In genomic region chr17:50344712-50345380, GRCh38 we compare ENCODE assay signal across 9 cellular contexts. TPM values are rescaled to one million over a fixed set of nuclear protein-coding genes. Genes with fewer than 3 reads are reported as not detected.
A peak's percentile ranks its signal among the peaks of the same experiment; 100 is the strongest.
DNase-seq lines count a peak whose midpoint lies in the region; ATAC-seq and TF ChIP-seq lines count a peak whose summit lies in the region.
"Had no signal": no experiment of that assay in that cellular context is flagged by ENCODE, and none has a peak within 500 bp of the region (broad histone marks: within the 10 kb centered on the region; RNA-seq: fewer than 3 reads in every experiment).

No MANE protein-coding gene starts in this region.

- H3K27me3 Mint-ChIP-seq in Caco-2 (ENCODE audit: insufficient read depth, unreplicated experiment) (no peaks in the 10 kb centered on the region), naive B cell (peaks cover 0 to 8% (median 0%) of the 10 kb centered on the region in 3 donors)

- peaks cover 16% of the 10 kb centered on the region for H3K36me3 Mint-ChIP-seq in Caco-2 (ENCODE audit: insufficient read depth, unreplicated experiment)
- H3K36me3 Mint-ChIP-seq in naive B cell: peaks cover 0 to under 1% of the 10 kb centered on the region in 2 donors

- peaks cover 33 to 41% of the 10 kb centered on the region in 2 experiments for H3K79me1 ChIP-seq in IMR-90 (ENCODE audit: low read depth in 1 of 2, low read length in 2 of 2)

- no TSS peak for BruUV-seq in Caco-2 (replicated peaks; lab: Mats Ljungman, UMichigan)
- no TSS peak for BruUV-seq in IMR-90 (replicated peaks; lab: Mats Ljungman, UMichigan)

- CTCF ChIA-PET in Caco-2 (lab: Charles Lee): interaction anchor here (0.8 to 1.8 kb wide), 2 partner anchors 145 to 193 kb away, joined by 3 to 8 read pairs; no protein-coding TSS in a partner anchor
- CTCF ChIA-PET in IMR-90 (lab: Yijun Ruan, JAX): no interaction called here

- H3K4me1 ChIP-seq in Caco-2: peaks cover 13% of the 10 kb centered on the region
- H3K4me1 ChIP-seq in IMR-90 (ENCODE audit: control insufficient read depth, insufficient read depth, low read length): peaks cover 19% of the 10 kb centered on the region

- H3K27me3 ChIP-seq in Caco-2 (replicated peaks; ENCODE audit: control insufficient read depth, insufficient read depth, low read length) (no peaks in the 10 kb centered on the region), IMR-90 (ENCODE audit: control insufficient read depth, insufficient read depth, low read length) (0 out of 2 replicates have a peak, but pooled peaks cover 2% of the 10 kb centered on the region)
- H3K27me3 ChIP-seq: left lung had no signal

- dilution Hi-C loops in IMR-90 (cut with HindIII; ENCODE audit: low sequenced_read_pairs, unreplicated experiment): no loop called here

- no peak overlapping the region for H2BK120ac ChIP-seq in IMR-90 (ENCODE audit: low read depth, low read length)

- in situ Hi-C loops in IMR-90 (cut with MboI; ENCODE audit: low sequenced_read_pairs): no loop called here

- no peak overlapping the region for H2BK15ac ChIP-seq in IMR-90 (ENCODE audit: low read depth, low read length)

- H3K9me3 Mint-ChIP-seq in Caco-2 (ENCODE audit: unreplicated experiment): no peaks in the 10 kb centered on the region
- H3K9me3 Mint-ChIP-seq in naive B cell: no peaks in the 10 kb centered on the region

- no peak overlapping the region for H2BK5ac ChIP-seq in IMR-90 (ENCODE audit: low read depth, low read length, poor library complexity, severe bottlenecking)

- H3K27ac ChIP-seq in IMR-90 (ENCODE audit: insufficient read depth, low read length): no peak overlapping the region

- H4K91ac ChIP-seq in IMR-90 (ENCODE audit: insufficient read depth, low read depth, low read length): no peak overlapping the region

- peak overlapping the region; percentile 99 for H2AFZ ChIP-seq in IMR-90 (replicated peaks; ENCODE audit: low read length, poor library complexity)

- H3K9me1 ChIP-seq in IMR-90 (ENCODE audit: insufficient read depth, low read length): peaks cover 28% of the 10 kb centered on the region

- no peak overlapping the region for H4K5ac ChIP-seq in IMR-90 (ENCODE audit: low read depth, low read length)

- H3K14ac ChIP-seq in IMR-90 (replicated peaks; ENCODE audit: low read depth, low read length): no peak overlapping the region

- no peak for TF ChIP-seq POLR2A in IMR-90 (IDR thresholded peaks at IDR 0.05; ENCODE audit: low read depth, low read length)

- H3K23ac ChIP-seq in IMR-90 (ENCODE audit: low read depth, low read length): no peak overlapping the region

- peaks cover 25% of the 10 kb centered on the region for H4K20me1 ChIP-seq in IMR-90 (ENCODE audit: insufficient read depth, low read length)

- 0 out of 2 replicates have a peak, but pooled peaks cover 2% of the 10 kb centered on the region for H3K36me3 ChIP-seq in Caco-2 (ENCODE audit: control insufficient read depth, insufficient read depth, low read length)
- no peaks in the 10 kb centered on the region for H3K36me3 ChIP-seq in IMR-90 (ENCODE audit: control insufficient read depth, insufficient read depth, low read length)
- H3K36me3 ChIP-seq: left lung had no signal

- DNase-seq in Caco-2 (peak in 1 of 2 experiments; percentile 59), IMR-90 (no peak), naive B cell (no peak), NCI-H2196 treated with DMSO at 0.1 percent for 48 hours (lab: John Stamatoyannopoulos, UW; ENCODE audit: unreplicated experiment) (no peak), iPS-NIHi11 (ENCODE audit: low spot score) (no peak), NCI-H774 (lab: John Stamatoyannopoulos, UW) (no peak), NCI-H128 (lab: John Stamatoyannopoulos, UW; ENCODE audit: unreplicated experiment) (no peak)
- DNase-seq in activated CD8-positive, alpha-beta memory T cell treated with anti-CD3 and anti-CD28 coated beads, Interleukin-2, amount 50 U/mL, for 48 hours: peak; percentile 60

- no peak overlapping the region for H3K4ac ChIP-seq in IMR-90 (ENCODE audit: low read depth, low read length)

- peak overlapping the region; percentile 59 for H2AK5ac ChIP-seq in IMR-90 (ENCODE audit: low read depth, low read length)

- H3K4me3 Mint-ChIP-seq in Caco-2 (ENCODE audit: unreplicated experiment) (peak overlapping the region; percentile 96), naive B cell (peak overlapping the region; percentile 79 to 91 (median 83))

- no peak overlapping the region for H3K56ac ChIP-seq in IMR-90 (ENCODE audit: extremely low read depth, insufficient read depth, low read length)

- H3K27ac Mint-ChIP-seq in Caco-2 (ENCODE audit: unreplicated experiment) (peak overlapping the region; percentile 81), naive B cell (peak overlapping the region in 4 of 6 donors; percentile 16 to 84 (median 56))

- H3K9me3 ChIP-seq in Caco-2 (peaks cover 8% of the 10 kb centered on the region), IMR-90 (ENCODE audit: control insufficient read depth, insufficient read depth, low read length) (no peaks in the 10 kb centered on the region)
- H3K9me3 ChIP-seq: left lung had no signal

- no peak for TF ChIP-seq RAD21 in IMR-90 (IDR thresholded peaks at IDR 0.05; ENCODE audit: low read length)

- H3K4me3 ChIP-seq in Caco-2 (ENCODE audit: low read depth, low read length) (peak overlapping the region; percentile 85), IMR-90 (ENCODE audit: insufficient read depth, low read depth, low read length) (no peak overlapping the region)

- no peak overlapping the region for H3K18ac ChIP-seq in IMR-90 (ENCODE audit: low read depth, low read length)

- POLR2A ChIA-PET in Caco-2 (lab: Charles Lee) (no interaction called here), IMR-90 (lab: Charles Lee; ENCODE audit: unreplicated experiment) (interaction anchor here (0.7 to 1.0 kb wide), 2 partner anchors 11 to 145 kb away, joined by 3 to 5 read pairs; no protein-coding TSS in a partner anchor)

- 77% methylated on average over 6 of the region's 13 CpGs; no CpG with 5 or more reads in 1 of the 2 experiments for WGBS in IMR-90 (ENCODE audit: extremely low coverage in 2 of 2, insufficient read length in 1 of 2), 2 experiments

- H3K4me1 Mint-ChIP-seq in Caco-2 (ENCODE audit: low read depth, unreplicated experiment) (peaks cover 22% of the 10 kb centered on the region), naive B cell (peaks cover 27 to 45% (median 35%) of the 10 kb centered on the region in 3 donors)

- no peak for ATAC-seq in IMR-90 (ENCODE audit: low read depth)
- ATAC-seq in naive B cell (ENCODE audit: low read depth in 2 of 2): no peak

- peak overlapping the region in 1 of 2 experiments; percentile 84; a peak in 1 of 4 replicates for H4K8ac ChIP-seq in IMR-90 (ENCODE audit: low read depth in 2 of 2, low read length in 2 of 2)

- H3K4me2 ChIP-seq in IMR-90 (ENCODE audit: low read depth, low read length): no peak overlapping the region

- no peak overlapping the region for H3K9ac ChIP-seq in IMR-90 (ENCODE audit: low read depth, low read length)

- TF ChIP-seq CTCF in Caco-2 (IDR thresholded peaks at IDR 0.05; ENCODE audit: insufficient read depth in 1 of 2, low read depth in 1 of 2, low read length in 1 of 2, severe bottlenecking in 1 of 2, unreplicated experiment in 1 of 2) (no peak), IMR-90 (conservative IDR thresholded peaks at IDR 0.05; ENCODE audit: low read depth, low read length) (no peak)

- intact Hi-C loops in Caco-2 (cut with micrococcal nuclease; ENCODE audit: unreplicated experiment): loop anchor here (1.0 kb wide), 1 partner anchor 145 kb away; no protein-coding TSS in a partner anchor
- intact Hi-C loops in IMR-90 (cut with micrococcal nuclease): no loop called here

- peak overlapping the region; percentile 52 for H2AK9ac ChIP-seq in IMR-90 (replicated peaks; ENCODE audit: low read depth, low read length, poor library complexity)

- no peak overlapping the region for H2BK20ac ChIP-seq in IMR-90 (ENCODE audit: low read depth, low read length)

TF ChIP-seq in IMR-90, 13 proteins besides CTCF, POLR2A, EP300 and RAD21 (continues in another document):
- TF ChIP-seq MXI1 (IDR thresholded peaks at IDR 0.05; ENCODE audit: borderline replicate concordance, low read depth, low read length): no peak
- TF ChIP-seq USF2 (IDR thresholded peaks at IDR 0.05; ENCODE audit: low read depth, low read length): no peak
- no peak for TF ChIP-seq BHLHE40 (IDR thresholded peaks at IDR 0.05; ENCODE audit: low read depth, low read length)
- no peak for TF ChIP-seq FOS (IDR thresholded peaks at IDR 0.05; ENCODE audit: low read depth, low read length)
- no peak for TF ChIP-seq MAFK (IDR thresholded peaks at IDR 0.05; ENCODE audit: low read depth, low read length)

RNA-seq across cellular contexts. Expression of gene XYLT2, which starts 1.1 kb away (rescaled TPM):
- 72.9 and 75.8 TPM in 2 replicates for total RNA-seq in Caco-2 (2022)
- total RNA-seq in IMR-90 (2012; rRNA removed): 31.9 and 35.0 TPM in 2 replicates
- 27.7 and 35.7 TPM in 2 replicates for polyA plus RNA-seq in IMR-90 (2012; rRNA removed)
- 20.7 and 31.6 TPM in 2 replicates for polyA plus RNA-seq in IMR-90 (2012; cell fraction: cytosol; rRNA removed)
- 39.1 and 85.9 TPM in 2 replicates for polyA plus RNA-seq in IMR-90 (2012; cell fraction: nucleus; rRNA removed; ENCODE audit: low replicate concordance)
- 10 to 100 TPM in 2 of 6 donors, 1 to 10 TPM in 4; 5.7 to 14.0 (median 9.5) TPM for polyA plus RNA-seq in naive B cell (ENCODE audit: low read depth in 6 of 6)

RNA-seq across cellular contexts. Expression of gene MRPL27, which starts 28.1 kb away (rescaled TPM):
- total RNA-seq in Caco-2 (2022) (196 and 203 TPM in 2 replicates), IMR-90 (2012; rRNA removed) (152 and 202 TPM in 2 replicates)
- polyA plus RNA-seq in IMR-90 (2012; rRNA removed) (156 and 176 TPM in 2 replicates), naive B cell (ENCODE audit: low read depth in 6 of 6) (10 to 100 TPM; 46.6 to 62.9 (median 50.4) TPM)
- 138 and 201 TPM in 2 replicates for polyA plus RNA-seq in IMR-90 (2012; cell fraction: cytosol; rRNA removed)
- 60.7 and 89.8 TPM in 2 replicates for polyA plus RNA-seq in IMR-90 (2012; cell fraction: nucleus; rRNA removed; ENCODE audit: low replicate concordance)

RNA-seq across cellular contexts. Expression of gene EME1, which starts 28.2 kb away (rescaled TPM):
- total RNA-seq in Caco-2 (2022) (43.5 and 48.5 TPM in 2 replicates), IMR-90 (2012; rRNA removed) (8.9 and 9.1 TPM in 2 replicates)
- polyA plus RNA-seq in IMR-90 (2012; rRNA removed) (9.4 and 10.1 TPM in 2 replicates), naive B cell (ENCODE audit: low read depth in 6 of 6) (under 1 TPM in 4 of 6 donors, not detected in 2; 0.36 to 0.87 (median 0.59) TPM)
- polyA plus RNA-seq in IMR-90 (2012; cell fraction: cytosol; rRNA removed): 1.4 and 4.8 TPM in 2 replicates
- 20.8 and 44.5 TPM in 2 replicates for polyA plus RNA-seq in IMR-90 (2012; cell fraction: nucleus; rRNA removed; ENCODE audit: low replicate concordance)

RNA-seq across cellular contexts. Expression of gene LRRC59, which starts 52.5 kb away (rescaled TPM):
- 324 and 336 TPM in 2 replicates for total RNA-seq in Caco-2 (2022)
- 233 and 241 TPM in 2 replicates for total RNA-seq in IMR-90 (2012; rRNA removed)
- polyA plus RNA-seq in IMR-90 (2012; rRNA removed): 134 and 139 TPM in 2 replicates
- 90.9 and 114 TPM in 2 replicates for polyA plus RNA-seq in IMR-90 (2012; cell fraction: cytosol; rRNA removed)
- 56.5 and 96.2 TPM in 2 replicates for polyA plus RNA-seq in IMR-90 (2012; cell fraction: nucleus; rRNA removed; ENCODE audit: low replicate concordance)
- polyA plus RNA-seq in naive B cell (ENCODE audit: low read depth in 6 of 6): 10 to 100 TPM; 15.4 to 29.2 (median 20.0) TPM
